ENCODE assay signal across 8 cellular contexts in the genomic region with DNA sequence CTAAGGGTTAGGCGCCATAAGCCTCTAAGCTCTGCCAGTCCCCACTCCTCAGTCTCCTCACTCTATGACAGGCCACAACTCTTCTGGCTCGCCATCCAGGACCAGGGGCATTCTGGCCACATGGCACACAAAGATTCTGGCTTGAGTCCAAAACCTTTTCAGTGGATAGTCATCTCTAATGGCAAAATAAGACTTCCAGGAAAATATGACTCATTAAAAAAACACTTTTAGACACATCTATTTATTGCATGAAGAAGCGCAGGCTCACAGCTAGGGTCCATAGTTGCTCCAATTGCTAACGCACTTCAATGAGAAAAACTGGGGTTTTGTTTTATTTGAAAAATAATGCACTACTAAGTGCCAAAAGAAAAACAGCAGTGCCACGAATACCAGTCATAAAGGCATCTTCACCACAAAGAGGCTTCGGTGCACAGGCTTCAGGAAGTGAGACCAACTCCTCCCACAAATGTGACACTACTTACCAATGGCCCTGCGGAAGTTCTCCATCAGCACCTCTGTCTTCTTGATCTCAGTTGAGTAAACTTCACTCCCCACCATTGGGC. TPM values are rescaled to one million over a fixed set of nuclear protein-coding genes. Genes with fewer than 3 reads are reported as not detected.
DNase-seq lines count a peak whose midpoint lies in the region; ATAC-seq and TF ChIP-seq lines count a peak whose summit lies in the region.

No MANE protein-coding gene starts in this region.

- intact Hi-C loops in activated CD4-positive, alpha-beta T cell treated with anti-CD3 and anti-CD28 coated beads for 36 hours (cut with DNase I, micrococcal nuclease) = loop anchor here (1.0 to 5.0 kb wide), 3 partner anchors 11 to 60 kb away; a partner anchor contains a TSS
- intact Hi-C loops in spleen (cut with DNase I; ENCODE audit: low total_unique reads) = no loop called here

- POLR2A ChIA-PET in activated CD4-positive, alpha-beta T cell treated with anti-CD3 and anti-CD28 coated beads for 36 hours (lab: Charles Lee) = interaction anchor here (0.5 to 1.9 kb wide), 2 partner anchors 11 to 797 kb away, joined by 3 to 10 read pairs; a partner anchor contains a TSS

- peak overlapping the region in 6 of 8 donors; percentile 11 to 80 (median 55) for H3K27ac ChIP-seq in spleen

- H3K27me3 ChIP-seq in spleen (replicated peaks in 1 of 7) = no peaks in the 10 kb centered on the region

- H3K27ac Mint-ChIP-seq in activated CD4-positive, alpha-beta T cell treated with anti-CD3 and anti-CD28 coated beads for 36 hours = peak overlapping the region; percentile 93

- peaks cover 11 to 35% (median 29%) of the 10 kb centered on the region in 6 donors for H3K4me1 ChIP-seq in spleen

- no peaks in the 10 kb centered on the region for H3K9me3 ChIP-seq in spleen

- peak overlapping the region; percentile 15 for H3K4me3 Mint-ChIP-seq in activated CD4-positive, alpha-beta T cell treated with anti-CD3 and anti-CD28 coated beads for 36 hours

- CTCF ChIA-PET in activated CD4-positive, alpha-beta T cell treated with anti-CD3 and anti-CD28 coated beads for 36 hours (lab: Charles Lee) = interaction anchor here (0.9 to 1.7 kb wide), 2 partner anchors 14 to 22 kb away, joined by 3 to 4 read pairs; no protein-coding TSS in a partner anchor

- no peaks in the 10 kb centered on the region for H3K27me3 Mint-ChIP-seq in activated CD4-positive, alpha-beta T cell treated with anti-CD3 and anti-CD28 coated beads for 36 hours

- TF ChIP-seq CTCF in cardiac fibroblast (IDR thresholded peaks at IDR 0.05; ENCODE audit: low read depth, low read length) = peak; percentile 30
- TF ChIP-seq CTCF in spleen (IDR thresholded peaks at IDR 0.05 in 8 of 11, conservative IDR thresholded peaks at IDR 0.05 in 3 of 11) = no peak

- DNase-seq in activated CD4-positive, alpha-beta T cell treated with anti-CD3 and anti-CD28 coated beads for 36 hours = peak; percentile 65
- no peak for DNase-seq in activated CD4-positive, alpha-beta T cell treated with anti-CD3 and anti-CD28 coated beads for 1 hour
- DNase-seq in T follicular helper cell (ENCODE audit: low read depth) = peak; percentile 9
- peak; percentile 88 to 94 for DNase-seq in cardiac fibroblast (ENCODE audit: low read depth in 2 of 2)
- no peak for DNase-seq in spleen
- DNase-seq in HuH-7 (ENCODE audit: low spot score) = no peak
- DNase-seq in NCI-H526 (lab: John Stamatoyannopoulos, UW) = no peak

- ATAC-seq in activated CD4-positive, alpha-beta T cell treated with anti-CD3 and anti-CD28 coated beads for 36 hours = peak; percentile 95
- no peak for ATAC-seq in HG03139 (IDR thresholded peaks at IDR 0.05; ENCODE audit: unreplicated experiment)

- TF ChIP-seq POLR2A in spleen (IDR thresholded peaks at IDR 0.05) = no peak

- 56 to 79% (median 77%) methylated on average over 7 of the region's 7 CpGs for WGBS in spleen, 5 donors

- no peak overlapping the region for H3K4me3 ChIP-seq in cardiac fibroblast (replicated peaks in 1 of 2; ENCODE audit: low read depth in 2 of 2, low read length in 2 of 2)
- H3K4me3 ChIP-seq in spleen = no peak overlapping the region

- no peaks in the 10 kb centered on the region for H3K9me3 Mint-ChIP-seq in activated CD4-positive, alpha-beta T cell treated with anti-CD3 and anti-CD28 coated beads for 36 hours (ENCODE audit: low read depth)

- peaks cover 59% of the 10 kb centered on the region for H3K36me3 Mint-ChIP-seq in activated CD4-positive, alpha-beta T cell treated with anti-CD3 and anti-CD28 coated beads for 36 hours (ENCODE audit: low read depth)

- H3K36me3 ChIP-seq in spleen = peaks cover 0 to 85% (median 20%) of the 10 kb centered on the region in 6 donors

- peaks cover 47% of the 10 kb centered on the region for H3K4me1 Mint-ChIP-seq in activated CD4-positive, alpha-beta T cell treated with anti-CD3 and anti-CD28 coated beads for 36 hours

RNA-seq across cellular contexts. Expression of a gene that starts 11.1 kb away (rescaled TPM):
- total RNA-seq in activated CD4-positive, alpha-beta T cell treated with anti-CD3 and anti-CD28 coated beads for 36 hours = 10 to 100 TPM; 97.0 to 99.9 TPM
- 10 to 100 TPM; 25.2 to 32.6 (median 29.2) TPM for total RNA-seq in spleen
- 10 to 100 TPM; 21.6 to 36.4 (median 33.3) TPM for polyA plus RNA-seq in spleen

RNA-seq across cellular contexts. Expression of a gene that starts 40.8 kb away (rescaled TPM):
- 10 to 100 TPM; 19.6 to 20.7 TPM for total RNA-seq in activated CD4-positive, alpha-beta T cell treated with anti-CD3 and anti-CD28 coated beads for 36 hours
- total RNA-seq in spleen = 10 to 100 TPM; 10.9 to 19.2 (median 16.1) TPM
- polyA plus RNA-seq in spleen = 10 to 100 TPM in 2 of 3 donors, 1 to 10 TPM in 1; 8.5 to 14.2 (median 11.7) TPM

Comparison
In these comparisons a context has a peak if more than half of its experiments do, and no peak if none do; other contexts are left out.
1. DNase-seq: peak in activated CD4-positive, alpha-beta T cell treated with anti-CD3 and anti-CD28 coated beads for 36 hours (single experiment), T follicular helper cell (single experiment) and cardiac fibroblast (2 of 2); none in activated CD4-positive, alpha-beta T cell treated with anti-CD3 and anti-CD28 coated beads for 1 hour (single experiment), spleen (single experiment), HuH-7 (single experiment) and NCI-H526 (0 of 2).